1 cellular context compared by ENCODE assay signal in genomic region chr3:66220602-66221377, GRCh38.
A peak's percentile ranks its signal among the peaks of the same experiment; 100 is the strongest.
TF ChIP-seq lines count a peak whose summit lies in the region.

TSS of gene SLC25A26 (plus strand) at chr3:66221001. CDS start at chr3:66221095, 94 bp downstream.

TF ChIP-seq in HepG2, 621 proteins besides CTCF, POLR2A, EP300 and RAD21 (continued from another document and continues in another):
- TF ChIP-seq ETV6 (CRISPR knock-in tag; conservative IDR thresholded peaks at IDR 0.05) (no peak), ZNF335 (CRISPR knock-in tag; IDR thresholded peaks at IDR 0.05) (0 out of 2 replicates have a peak, but pooled peaks have one; percentile 23), MED1 (CRISPR knock-in tag; IDR thresholded peaks at IDR 0.05) (peak; percentile 50), ZNF276 (CRISPR knock-in tag; IDR thresholded peaks at IDR 0.05; ENCODE audit: low read depth) (0 out of 2 replicates have a peak, but pooled peaks have one; percentile 50), IKZF4 (CRISPR knock-in tag; IDR thresholded peaks at IDR 0.05; ENCODE audit: borderline replicate concordance, low read depth, not compliant biosample characterization) (peak; percentile 65), ZBTB40 (IDR thresholded peaks at IDR 0.05) (no peak), ZBTB40 (CRISPR knock-in tag; IDR thresholded peaks at IDR 0.05) (peak; percentile 82), ZNF318 (CRISPR knock-in tag; IDR thresholded peaks at IDR 0.05) (no peak), RFX5 (IDR thresholded peaks at IDR 0.05; ENCODE audit: low read depth, low read length) (no peak), ZNF574 (CRISPR knock-in tag; IDR thresholded peaks at IDR 0.05) (peak; percentile 86), ZNF772 (CRISPR knock-in tag; IDR thresholded peaks at IDR 0.05) (peak; percentile 73), TRAFD1 (CRISPR knock-in tag; IDR thresholded peaks at IDR 0.05; ENCODE audit: borderline replicate concordance) (no peak), NKX3-1 (CRISPR knock-in tag; IDR thresholded peaks at IDR 0.05) (peak; percentile 63; the same call in 1 of the 2 replicates), ZNF230 (CRISPR knock-in tag; IDR thresholded peaks at IDR 0.05) (peak; percentile 74; the same call in 1 of the 2 replicates), SOX13 (IDR thresholded peaks at IDR 0.05) (no peak), SOX13 (CRISPR knock-in tag; conservative IDR thresholded peaks at IDR 0.05 in 1 of 2, IDR thresholded peaks at IDR 0.05 in 1 of 2) (no peak), KAT2B (IDR thresholded peaks at IDR 0.05; ENCODE audit: borderline replicate concordance, low read depth, low read length) (no peak), TGIF2 (CRISPR knock-in tag; IDR thresholded peaks at IDR 0.05) (peak; percentile 90), ZNF101 (CRISPR knock-in tag; IDR thresholded peaks at IDR 0.05; ENCODE audit: borderline replicate concordance, low read depth) (no peak), HMGXB4 (CRISPR knock-in tag; IDR thresholded peaks at IDR 0.05; ENCODE audit: borderline replicate concordance in 1 of 2, low read depth in 1 of 2) (peak; percentile 78 to 79), ESRRA (CRISPR knock-in tag; IDR thresholded peaks at IDR 0.05; ENCODE audit: low read depth) (no peak), CHCHD3 (CRISPR knock-in tag; IDR thresholded peaks at IDR 0.05) (no peak; the same call in 1 of the 2 replicates), TAF1 (CRISPR knock-in tag; IDR thresholded peaks at IDR 0.05) (peak; percentile 87), ZSCAN20 (CRISPR knock-in tag; IDR thresholded peaks at IDR 0.05; ENCODE audit: borderline replicate concordance) (no peak), ZNF292 (CRISPR knock-in tag; IDR thresholded peaks at IDR 0.05; ENCODE audit: borderline replicate concordance, low read depth) (no peak), ZNF550 (CRISPR knock-in tag; IDR thresholded peaks at IDR 0.05; ENCODE audit: borderline replicate concordance) (no peak), ZNF777 (CRISPR knock-in tag; IDR thresholded peaks at IDR 0.05) (0 out of 2 replicates have a peak, but pooled peaks have one; percentile 20), KAT7 (CRISPR knock-in tag; IDR thresholded peaks at IDR 0.05; ENCODE audit: borderline replicate concordance) (0 out of 2 replicates have a peak, but pooled peaks have one; percentile 35), DMAP1 (CRISPR knock-in tag; IDR thresholded peaks at IDR 0.05) (peak; percentile 80; the same call in 1 of the 2 replicates)
